Comparison of ENCODE assay signal across 1 cellular context in genomic region chr21:14263879-14264278, GRCh38.
TF ChIP-seq lines count a peak whose summit lies in the region.

No MANE protein-coding gene starts in this region.

TF ChIP-seq in K562, 482 proteins besides CTCF, POLR2A, EP300 and RAD21 (continued from another document):
- TF ChIP-seq JUND (IDR thresholded peaks at IDR 0.05; ENCODE audit: borderline replicate concordance, low read depth, low read length) (peak; percentile 73), JUND (tag; IDR thresholded peaks at IDR 0.05; ENCODE audit: borderline replicate concordance, low read depth, low read length) (peak; percentile 76; the same call in 2 of the 3 replicates), CBFA2T2 (conservative IDR thresholded peaks at IDR 0.05) (no peak), DPF2 (IDR thresholded peaks at IDR 0.05) (peak; percentile 44; the same call in 1 of the 2 replicates), ARID1B (IDR thresholded peaks at IDR 0.05) (peak; percentile 55), ZNF431 (CRISPR knock-in tag; IDR thresholded peaks at IDR 0.05) (no peak), TSC22D4 (tag; IDR thresholded peaks at IDR 0.05) (no peak), SMARCA4 (IDR thresholded peaks at IDR 0.05) (peak; percentile 38; the same call in 1 of the 2 replicates), MED1 (CRISPR knock-in tag; IDR thresholded peaks at IDR 0.05; ENCODE audit: borderline replicate concordance) (no peak), SMARCE1 (IDR thresholded peaks at IDR 0.05) (peak; percentile 60; the same call in 1 of the 2 replicates), TRIM28 (IDR thresholded peaks at IDR 0.05) (no peak), ZFX (CRISPR knock-in tag; IDR thresholded peaks at IDR 0.05) (no peak), TCF3 (CRISPR knock-in tag; IDR thresholded peaks at IDR 0.05) (no peak), NFATC3 (IDR thresholded peaks at IDR 0.05) (peak; percentile 71; the same call in 1 of the 2 replicates), RAD51 (IDR thresholded peaks at IDR 0.05; ENCODE audit: borderline replicate concordance, low read depth) (no peak), JUN (IDR thresholded peaks at IDR 0.05; ENCODE audit: borderline replicate concordance, low read depth, low read length) (peak; percentile 48; the same call in 1 of the 2 replicates), JUN (CRISPR knock-in tag; IDR thresholded peaks at IDR 0.05; ENCODE audit: borderline replicate concordance) (no peak), KDM2B (CRISPR knock-in tag; IDR thresholded peaks at IDR 0.05) (no peak), GATAD2B (IDR thresholded peaks at IDR 0.05; ENCODE audit: borderline replicate concordance) (no peak), FOSL1 (tag; conservative IDR thresholded peaks at IDR 0.05) (peak; percentile 81), ZNF274 (IDR thresholded peaks at IDR 0.05; ENCODE audit: borderline replicate concordance, low read depth, low read length) (no peak), CBFA2T3 (IDR thresholded peaks at IDR 0.05) (0 out of 2 replicates have a peak, but pooled peaks have one; percentile 28), AFF1 (IDR thresholded peaks at IDR 0.05; ENCODE audit: low read depth in 1 of 2, partially characterized antibody in 2 of 2) (no peak), DACH1 (IDR thresholded peaks at IDR 0.05; ENCODE audit: partially characterized antibody) (no peak)
- TF ChIP-seq, protein P1, sequence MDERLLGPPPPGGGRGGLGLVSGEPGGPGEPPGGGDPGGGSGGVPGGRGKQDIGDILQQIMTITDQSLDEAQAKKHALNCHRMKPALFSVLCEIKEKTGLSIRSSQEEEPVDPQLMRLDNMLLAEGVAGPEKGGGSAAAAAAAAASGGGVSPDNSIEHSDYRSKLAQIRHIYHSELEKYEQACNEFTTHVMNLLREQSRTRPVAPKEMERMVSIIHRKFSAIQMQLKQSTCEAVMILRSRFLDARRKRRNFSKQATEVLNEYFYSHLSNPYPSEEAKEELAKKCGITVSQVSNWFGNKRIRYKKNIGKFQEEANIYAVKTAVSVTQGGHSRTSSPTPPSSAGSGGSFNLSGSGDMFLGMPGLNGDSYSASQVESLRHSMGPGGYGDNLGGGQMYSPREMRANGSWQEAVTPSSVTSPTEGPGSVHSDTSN (CRISPR knock-in tag; IDR thresholded peaks at IDR 0.05; ENCODE audit: low read depth), result no peak
- TF ChIP-seq, protein P1 (tag; conservative IDR thresholded peaks at IDR 0.05; ENCODE audit: low read depth), result peak; percentile 87
- TF ChIP-seq, protein P2, sequence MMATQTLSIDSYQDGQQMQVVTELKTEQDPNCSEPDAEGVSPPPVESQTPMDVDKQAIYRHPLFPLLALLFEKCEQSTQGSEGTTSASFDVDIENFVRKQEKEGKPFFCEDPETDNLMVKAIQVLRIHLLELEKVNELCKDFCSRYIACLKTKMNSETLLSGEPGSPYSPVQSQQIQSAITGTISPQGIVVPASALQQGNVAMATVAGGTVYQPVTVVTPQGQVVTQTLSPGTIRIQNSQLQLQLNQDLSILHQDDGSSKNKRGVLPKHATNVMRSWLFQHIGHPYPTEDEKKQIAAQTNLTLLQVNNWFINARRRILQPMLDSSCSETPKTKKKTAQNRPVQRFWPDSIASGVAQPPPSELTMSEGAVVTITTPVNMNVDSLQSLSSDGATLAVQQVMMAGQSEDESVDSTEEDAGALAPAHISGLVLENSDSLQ (IDR thresholded peaks at IDR 0.05), result peak; percentile 77
- TF ChIP-seq, protein P3, sequence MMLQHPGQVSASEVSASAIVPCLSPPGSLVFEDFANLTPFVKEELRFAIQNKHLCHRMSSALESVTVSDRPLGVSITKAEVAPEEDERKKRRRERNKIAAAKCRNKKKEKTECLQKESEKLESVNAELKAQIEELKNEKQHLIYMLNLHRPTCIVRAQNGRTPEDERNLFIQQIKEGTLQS (IDR thresholded peaks at IDR 0.05), result peak; percentile 79
- TF ChIP-seq, protein P3 (CRISPR knock-in tag; conservative IDR thresholded peaks at IDR 0.05), result no peak
TF ChIP-seq in K562: peak in this region for 13.
